1 cellular context compared by ENCODE assay signal in the genomic region with DNA sequence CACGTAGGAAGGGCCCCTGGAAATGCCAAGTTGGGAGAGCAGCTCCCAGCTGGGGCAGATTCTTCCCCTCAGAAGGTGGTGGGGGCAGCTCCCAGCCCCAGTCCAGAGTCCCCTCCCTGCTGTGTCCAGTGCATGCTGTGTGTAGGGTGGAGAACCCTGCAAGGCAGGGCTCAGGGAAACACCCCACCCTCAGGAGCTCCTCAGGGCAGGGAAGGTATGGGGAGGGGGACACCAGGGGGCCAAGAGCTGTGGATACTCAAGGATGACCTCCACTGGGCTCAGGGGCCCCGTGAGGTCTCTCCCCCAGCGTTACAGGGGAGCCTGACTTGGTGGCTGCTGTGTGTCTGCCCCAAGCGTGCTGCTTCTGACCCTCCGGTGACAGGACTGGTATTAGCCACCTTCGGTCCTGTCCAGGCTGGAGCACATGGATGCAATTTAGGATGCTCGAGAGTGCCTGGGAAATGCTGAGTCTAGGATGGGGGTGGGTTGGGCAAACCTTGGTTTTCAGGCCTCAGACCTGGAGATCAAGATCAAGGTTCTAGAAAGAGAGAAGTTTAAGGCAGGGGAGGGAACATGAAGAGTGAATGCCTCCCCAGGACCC.
TF ChIP-seq lines count a peak whose summit lies in the region.

No MANE protein-coding gene starts in this region.

TF ChIP-seq in GM23338, 12 proteins besides CTCF, POLR2A, EP300 and RAD21:
- TF ChIP-seq EZH2phosphoT487 (IDR thresholded peaks at IDR 0.05; ENCODE audit: unreplicated experiment) (no peak), NANOG (IDR thresholded peaks at IDR 0.05; ENCODE audit: borderline replicate concordance) (no peak), ZNF114 (CRISPR knock-in tag; IDR thresholded peaks at IDR 0.05) (no peak), JUNB (IDR thresholded peaks at IDR 0.05; ENCODE audit: unreplicated experiment) (no peak), POLR2AphosphoS5 (IDR thresholded peaks at IDR 0.05; ENCODE audit: low read depth) (no peak), CREB1 (CRISPR knock-in tag; IDR thresholded peaks at IDR 0.05; ENCODE audit: low read depth) (no peak), ZNF331 (CRISPR knock-in tag; IDR thresholded peaks at IDR 0.05; ENCODE audit: low read depth) (no peak), STAT1 (IDR thresholded peaks at IDR 0.05; ENCODE audit: unreplicated experiment) (no peak), EZH2 (IDR thresholded peaks at IDR 0.05; ENCODE audit: low read depth, unreplicated experiment) (no peak)
- TF ChIP-seq, protein P1, sequence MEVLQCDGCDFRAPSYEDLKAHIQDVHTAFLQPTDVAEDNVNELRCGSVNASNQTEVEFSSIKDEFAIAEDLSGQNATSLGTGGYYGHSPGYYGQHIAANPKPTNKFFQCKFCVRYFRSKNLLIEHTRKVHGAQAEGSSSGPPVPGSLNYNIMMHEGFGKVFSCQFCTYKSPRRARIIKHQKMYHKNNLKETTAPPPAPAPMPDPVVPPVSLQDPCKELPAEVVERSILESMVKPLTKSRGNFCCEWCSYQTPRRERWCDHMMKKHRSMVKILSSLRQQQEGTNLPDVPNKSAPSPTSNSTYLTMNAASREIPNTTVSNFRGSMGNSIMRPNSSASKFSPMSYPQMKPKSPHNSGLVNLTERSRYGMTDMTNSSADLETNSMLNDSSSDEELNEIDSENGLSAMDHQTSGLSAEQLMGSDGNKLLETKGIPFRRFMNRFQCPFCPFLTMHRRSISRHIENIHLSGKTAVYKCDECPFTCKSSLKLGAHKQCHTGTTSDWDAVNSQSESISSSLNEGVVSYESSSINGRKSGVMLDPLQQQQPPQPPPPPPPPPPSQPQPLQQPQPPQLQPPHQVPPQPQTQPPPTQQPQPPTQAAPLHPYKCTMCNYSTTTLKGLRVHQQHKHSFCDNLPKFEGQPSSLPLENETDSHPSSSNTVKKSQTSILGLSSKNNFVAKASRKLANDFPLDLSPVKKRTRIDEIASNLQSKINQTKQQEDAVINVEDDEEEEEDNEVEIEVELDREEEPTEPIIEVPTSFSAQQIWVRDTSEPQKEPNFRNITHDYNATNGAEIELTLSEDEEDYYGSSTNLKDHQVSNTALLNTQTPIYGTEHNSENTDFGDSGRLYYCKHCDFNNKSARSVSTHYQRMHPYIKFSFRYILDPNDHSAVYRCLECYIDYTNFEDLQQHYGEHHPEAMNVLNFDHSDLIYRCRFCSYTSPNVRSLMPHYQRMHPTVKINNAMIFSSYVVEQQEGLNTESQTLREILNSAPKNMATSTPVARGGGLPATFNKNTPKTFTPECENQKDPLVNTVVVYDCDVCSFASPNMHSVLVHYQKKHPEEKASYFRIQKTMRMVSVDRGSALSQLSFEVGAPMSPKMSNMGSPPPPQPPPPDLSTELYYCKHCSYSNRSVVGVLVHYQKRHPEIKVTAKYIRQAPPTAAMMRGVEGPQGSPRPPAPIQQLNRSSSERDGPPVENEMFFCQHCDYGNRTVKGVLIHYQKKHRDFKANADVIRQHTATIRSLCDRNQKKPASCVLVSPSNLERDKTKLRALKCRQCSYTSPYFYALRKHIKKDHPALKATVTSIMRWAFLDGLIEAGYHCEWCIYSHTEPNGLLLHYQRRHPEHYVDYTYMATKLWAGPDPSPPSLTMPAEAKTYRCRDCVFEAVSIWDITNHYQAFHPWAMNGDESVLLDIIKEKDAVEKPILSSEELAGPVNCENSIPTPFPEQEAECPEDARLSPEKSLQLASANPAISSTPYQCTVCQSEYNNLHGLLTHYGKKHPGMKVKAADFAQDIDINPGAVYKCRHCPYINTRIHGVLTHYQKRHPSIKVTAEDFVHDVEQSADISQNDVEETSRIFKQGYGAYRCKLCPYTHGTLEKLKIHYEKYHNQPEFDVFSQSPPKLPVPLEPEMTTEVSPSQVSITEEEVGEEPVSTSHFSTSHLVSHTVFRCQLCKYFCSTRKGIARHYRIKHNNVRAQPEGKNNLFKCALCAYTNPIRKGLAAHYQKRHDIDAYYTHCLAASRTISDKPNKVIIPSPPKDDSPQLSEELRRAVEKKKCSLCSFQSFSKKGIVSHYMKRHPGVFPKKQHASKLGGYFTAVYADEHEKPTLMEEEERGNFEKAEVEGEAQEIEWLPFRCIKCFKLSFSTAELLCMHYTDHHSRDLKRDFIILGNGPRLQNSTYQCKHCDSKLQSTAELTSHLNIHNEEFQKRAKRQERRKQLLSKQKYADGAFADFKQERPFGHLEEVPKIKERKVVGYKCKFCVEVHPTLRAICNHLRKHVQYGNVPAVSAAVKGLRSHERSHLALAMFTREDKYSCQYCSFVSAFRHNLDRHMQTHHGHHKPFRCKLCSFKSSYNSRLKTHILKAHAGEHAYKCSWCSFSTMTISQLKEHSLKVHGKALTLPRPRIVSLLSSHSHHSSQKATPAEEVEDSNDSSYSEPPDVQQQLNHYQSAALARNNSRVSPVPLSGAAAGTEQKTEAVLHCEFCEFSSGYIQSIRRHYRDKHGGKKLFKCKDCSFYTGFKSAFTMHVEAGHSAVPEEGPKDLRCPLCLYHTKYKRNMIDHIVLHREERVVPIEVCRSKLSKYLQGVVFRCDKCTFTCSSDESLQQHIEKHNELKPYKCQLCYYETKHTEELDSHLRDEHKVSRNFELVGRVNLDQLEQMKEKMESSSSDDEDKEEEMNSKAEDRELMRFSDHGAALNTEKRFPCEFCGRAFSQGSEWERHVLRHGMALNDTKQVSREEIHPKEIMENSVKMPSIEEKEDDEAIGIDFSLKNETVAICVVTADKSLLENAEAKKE (CRISPR knock-in tag; IDR thresholded peaks at IDR 0.05), result no peak
- TF ChIP-seq, protein P2, sequence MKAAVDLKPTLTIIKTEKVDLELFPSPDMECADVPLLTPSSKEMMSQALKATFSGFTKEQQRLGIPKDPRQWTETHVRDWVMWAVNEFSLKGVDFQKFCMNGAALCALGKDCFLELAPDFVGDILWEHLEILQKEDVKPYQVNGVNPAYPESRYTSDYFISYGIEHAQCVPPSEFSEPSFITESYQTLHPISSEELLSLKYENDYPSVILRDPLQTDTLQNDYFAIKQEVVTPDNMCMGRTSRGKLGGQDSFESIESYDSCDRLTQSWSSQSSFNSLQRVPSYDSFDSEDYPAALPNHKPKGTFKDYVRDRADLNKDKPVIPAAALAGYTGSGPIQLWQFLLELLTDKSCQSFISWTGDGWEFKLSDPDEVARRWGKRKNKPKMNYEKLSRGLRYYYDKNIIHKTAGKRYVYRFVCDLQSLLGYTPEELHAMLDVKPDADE (IDR thresholded peaks at IDR 0.05), result no peak
- TF ChIP-seq, protein P3, sequence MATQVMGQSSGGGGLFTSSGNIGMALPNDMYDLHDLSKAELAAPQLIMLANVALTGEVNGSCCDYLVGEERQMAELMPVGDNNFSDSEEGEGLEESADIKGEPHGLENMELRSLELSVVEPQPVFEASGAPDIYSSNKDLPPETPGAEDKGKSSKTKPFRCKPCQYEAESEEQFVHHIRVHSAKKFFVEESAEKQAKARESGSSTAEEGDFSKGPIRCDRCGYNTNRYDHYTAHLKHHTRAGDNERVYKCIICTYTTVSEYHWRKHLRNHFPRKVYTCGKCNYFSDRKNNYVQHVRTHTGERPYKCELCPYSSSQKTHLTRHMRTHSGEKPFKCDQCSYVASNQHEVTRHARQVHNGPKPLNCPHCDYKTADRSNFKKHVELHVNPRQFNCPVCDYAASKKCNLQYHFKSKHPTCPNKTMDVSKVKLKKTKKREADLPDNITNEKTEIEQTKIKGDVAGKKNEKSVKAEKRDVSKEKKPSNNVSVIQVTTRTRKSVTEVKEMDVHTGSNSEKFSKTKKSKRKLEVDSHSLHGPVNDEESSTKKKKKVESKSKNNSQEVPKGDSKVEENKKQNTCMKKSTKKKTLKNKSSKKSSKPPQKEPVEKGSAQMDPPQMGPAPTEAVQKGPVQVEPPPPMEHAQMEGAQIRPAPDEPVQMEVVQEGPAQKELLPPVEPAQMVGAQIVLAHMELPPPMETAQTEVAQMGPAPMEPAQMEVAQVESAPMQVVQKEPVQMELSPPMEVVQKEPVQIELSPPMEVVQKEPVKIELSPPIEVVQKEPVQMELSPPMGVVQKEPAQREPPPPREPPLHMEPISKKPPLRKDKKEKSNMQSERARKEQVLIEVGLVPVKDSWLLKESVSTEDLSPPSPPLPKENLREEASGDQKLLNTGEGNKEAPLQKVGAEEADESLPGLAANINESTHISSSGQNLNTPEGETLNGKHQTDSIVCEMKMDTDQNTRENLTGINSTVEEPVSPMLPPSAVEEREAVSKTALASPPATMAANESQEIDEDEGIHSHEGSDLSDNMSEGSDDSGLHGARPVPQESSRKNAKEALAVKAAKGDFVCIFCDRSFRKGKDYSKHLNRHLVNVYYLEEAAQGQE (IDR thresholded peaks at IDR 0.05; ENCODE audit: unreplicated experiment), result no peak
